ENCODE assay signal across 8 cellular contexts in the genomic region with DNA sequence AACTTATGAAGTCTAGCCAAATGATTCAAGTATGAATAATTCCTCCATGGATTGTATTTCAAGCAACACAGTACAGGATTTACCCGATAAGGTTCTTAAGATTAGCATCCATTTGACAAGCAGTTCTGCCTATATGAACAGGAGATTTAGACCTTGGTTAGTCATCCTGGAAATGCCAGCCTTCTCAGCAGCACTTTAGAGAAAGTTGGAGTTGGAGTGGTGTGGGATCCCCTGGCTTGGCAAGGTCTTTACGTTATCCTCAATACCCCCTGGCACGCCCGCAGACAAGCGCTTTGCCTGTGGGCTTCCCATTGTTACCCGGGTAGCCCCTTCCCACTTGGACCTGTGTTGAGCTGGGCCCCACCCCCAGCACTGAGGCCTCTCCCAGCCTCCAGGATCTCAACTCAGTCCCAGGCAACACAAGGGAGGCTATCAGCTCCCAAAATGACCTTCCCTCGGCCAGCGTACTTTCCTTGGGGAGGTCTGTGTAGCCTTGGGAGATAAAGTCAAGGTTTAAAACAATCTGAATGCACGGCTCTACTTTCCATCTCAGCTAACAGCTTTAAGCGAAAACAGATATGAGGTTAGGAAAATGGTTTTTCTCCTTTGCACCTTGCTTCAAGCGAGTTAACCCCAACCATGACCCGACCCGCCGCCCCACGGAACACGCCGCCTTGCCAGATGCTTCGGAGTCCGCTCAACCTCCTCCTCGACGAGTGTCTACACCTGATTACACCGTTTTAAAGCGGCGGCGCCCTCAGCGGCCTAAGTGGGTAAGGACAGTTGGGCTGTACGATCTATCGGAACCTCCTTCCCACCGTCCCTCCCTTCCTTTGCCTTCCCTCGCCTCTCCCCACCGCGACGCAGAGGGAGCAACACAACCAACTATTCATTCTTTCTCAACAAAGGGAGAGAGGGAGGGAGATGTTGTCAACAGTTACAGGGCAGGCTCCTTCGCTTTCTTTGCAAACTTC. TPM values are rescaled to one million over a fixed set of nuclear protein-coding genes. Genes with fewer than 3 reads are reported as not detected.
DNase-seq lines count a peak whose midpoint lies in the region; ATAC-seq and TF ChIP-seq lines count a peak whose summit lies in the region.

No MANE protein-coding gene starts in this region.

- no peaks in the 10 kb centered on the region for H3K36me3 ChIP-seq in iPS-15b (ENCODE audit: control insufficient read depth, insufficient read depth, low read length)

- peak; percentile 56 for ATAC-seq in GM19397 (IDR thresholded peaks at IDR 0.05; ENCODE audit: unreplicated experiment)
- peak; percentile 49 for ATAC-seq in HG03469 (IDR thresholded peaks at IDR 0.05; ENCODE audit: unreplicated experiment)

- POLR2A ChIA-PET in MCF 10A (lab: Yijun Ruan, JAX) = interaction anchor here (0.5 to 7.7 kb wide), 25 partner anchors 12 to 833 kb away, joined by 3 to 117 read pairs (median 4); no protein-coding TSS in a partner anchor

- H3K27me3 ChIP-seq in iPS-15b (ENCODE audit: control insufficient read depth, insufficient read depth, low read length) = peaks cover 17% of the 10 kb centered on the region

- peak overlapping the region; percentile 74 for H3K4me3 ChIP-seq in iPS-15b (ENCODE audit: low read depth, low read length)
- H3K4me3 ChIP-seq in retinal pigment epithelial cell (ENCODE audit: low read length) = peak overlapping the region; percentile 71

- H3K9me3 Mint-ChIP-seq in MCF 10A (ENCODE audit: unreplicated experiment) = no peaks in the 10 kb centered on the region

- peaks cover 22% of the 10 kb centered on the region for H3K36me3 Mint-ChIP-seq in MCF 10A (ENCODE audit: insufficient read depth, unreplicated experiment)

- peaks cover 7% of the 10 kb centered on the region for H3K4me1 ChIP-seq in iPS-15b (ENCODE audit: control insufficient read depth, insufficient read depth, low read length)

- intact Hi-C loops in MCF 10A (cut with micrococcal nuclease) = loop anchor here (1.0 to 2.0 kb wide), 5 partner anchors 51 to 238 kb away; no protein-coding TSS in a partner anchor

- peak overlapping the region; percentile 50 for H3K9ac ChIP-seq in iPS-15b (ENCODE audit: low read depth, low read length)

- H3K4me1 Mint-ChIP-seq in MCF 10A (ENCODE audit: insufficient read depth, unreplicated experiment) = peaks cover 44% of the 10 kb centered on the region

- no TSS peak for BruUV-seq in MCF 10A (replicated peaks; lab: Mats Ljungman, UMichigan)

- peak overlapping the region; percentile 86 for H3K4me3 Mint-ChIP-seq in MCF 10A (ENCODE audit: unreplicated experiment)

- peak overlapping the region; percentile 81 for H3K27ac Mint-ChIP-seq in MCF 10A (ENCODE audit: low read depth, unreplicated experiment)

- peak; percentile 48 for TF ChIP-seq CTCF in MCF 10A (IDR thresholded peaks at IDR 0.05; ENCODE audit: unreplicated experiment)
- peak; percentile 59 for TF ChIP-seq CTCF in retinal pigment epithelial cell (conservative IDR thresholded peaks at IDR 0.05; ENCODE audit: low read depth, low read length)

- H3K27me3 Mint-ChIP-seq in MCF 10A (ENCODE audit: insufficient read depth, unreplicated experiment) = no peaks in the 10 kb centered on the region

- H3K9me3 ChIP-seq in iPS-15b (ENCODE audit: control insufficient read depth, insufficient read depth, low read length) = no peaks in the 10 kb centered on the region

- DNase-seq in DMS114 treated with DMSO at 0.1 percent for 48 hours (lab: John Stamatoyannopoulos, UW; ENCODE audit: unreplicated experiment) (peak; percentile 67), SHP77 treated with DMSO at 0.1 percent for 48 hours (lab: John Stamatoyannopoulos, UW) (peak; percentile 43), MCF 10A (ENCODE audit: unreplicated experiment) (peak; percentile 91), retinal pigment epithelial cell (ENCODE audit: low read depth) (peak; percentile 95), NCI-H2081 treated with DMSO at 0.1 percent for 48 hours (lab: John Stamatoyannopoulos, UW) (no peak)

- CTCF ChIA-PET in MCF 10A (lab: Yijun Ruan, JAX) = interaction anchor here (0.5 to 4.0 kb wide), 22 partner anchors 9 to 243 kb away, joined by 3 to 28 read pairs (median 4); no protein-coding TSS in a partner anchor

RNA-seq across cellular contexts. Expression of a gene that starts 1.2 kb away (rescaled TPM):
- 83.6 and 130 TPM in 2 replicates for total RNA-seq in MCF 10A (2022)
